Comparison of ENCODE assay signal across 26 cellular contexts in genomic region chr9:18495065-18495464, GRCh38. TPM values are rescaled to one million over a fixed set of nuclear protein-coding genes. Genes with fewer than 3 reads are reported as not detected.
"Had no signal": no experiment of that assay in that cellular context is flagged by ENCODE, and none has a peak within 500 bp of the region (broad histone marks: within the 10 kb centered on the region; RNA-seq: fewer than 3 reads in every experiment).

No MANE protein-coding gene starts in this region.

- H3K4me3 Mint-ChIP-seq: activated T-cell treated with anti-CD3 and anti-CD28 coated beads, Interleukin-2, amount 50 U/mL, for 24 hours; activated T-helper 17 cell treated with anti-CD3 and anti-CD28 coated beads, Interleukin-2, amount 50 U/mL, for 72 hours; dendritic cell treated with granulocyte-macrophage colony-stimulating factor and Interleukin-4, amounts not matched to agents 40 ng/mL and 50 ng/mL, for 4 days; endodermal cell; nephron; stimulated activated effector memory CD8-positive, alpha-beta T cell treated with anti-CD3 and anti-CD28 coated beads, Interleukin-12 subunit alpha, Interleukin-12 subunit beta, amount 100 ng/mL, for 72 hours; stimulated activated naive CD8-positive, alpha-beta T cell treated with anti-CD3 and anti-CD28 coated beads, Interleukin-15, amount 100 ng/mL, for 72 hours; type B pancreatic cell had no signal

- H3K9me3 Mint-ChIP-seq: activated T-cell treated with anti-CD3 and anti-CD28 coated beads, Interleukin-2, amount 50 U/mL, for 24 hours; activated T-helper 17 cell treated with anti-CD3 and anti-CD28 coated beads, Interleukin-2, amount 50 U/mL, for 72 hours; dendritic cell treated with granulocyte-macrophage colony-stimulating factor and Interleukin-4, amounts not matched to agents 40 ng/mL and 50 ng/mL, for 4 days; endodermal cell; stimulated activated effector memory CD8-positive, alpha-beta T cell treated with anti-CD3 and anti-CD28 coated beads, Interleukin-12 subunit alpha, Interleukin-12 subunit beta, amount 100 ng/mL, for 72 hours; stimulated activated naive CD8-positive, alpha-beta T cell treated with anti-CD3 and anti-CD28 coated beads, Interleukin-15, amount 100 ng/mL, for 72 hours had no signal

- H3K9me3 ChIP-seq: breast epithelium, esophagus muscularis mucosa, left ventricle myocardium inferior, vagina had no signal

- H3K27ac Mint-ChIP-seq: activated T-cell treated with anti-CD3 and anti-CD28 coated beads, Interleukin-2, amount 50 U/mL, for 24 hours; activated T-helper 17 cell treated with anti-CD3 and anti-CD28 coated beads, Interleukin-2, amount 50 U/mL, for 72 hours; dendritic cell treated with granulocyte-macrophage colony-stimulating factor and Interleukin-4, amounts not matched to agents 40 ng/mL and 50 ng/mL, for 4 days; endodermal cell; nephron; stimulated activated effector memory CD8-positive, alpha-beta T cell treated with anti-CD3 and anti-CD28 coated beads, Interleukin-12 subunit alpha, Interleukin-12 subunit beta, amount 100 ng/mL, for 72 hours; type B pancreatic cell had no signal

- H3K36me3 ChIP-seq: breast epithelium, esophagus muscularis mucosa, left ventricle myocardium inferior, vagina had no signal

- DNase-seq: activated CD4-positive, alpha-beta T cell treated with anti-CD3 and anti-CD28 coated beads for 4 hours; activated CD4-positive, alpha-beta T cell treated with anti-CD3 and anti-CD28 coated beads, Interleukin-2, amount 50 U/mL, for 48 hours; activated CD8-positive, alpha-beta memory T cell treated with anti-CD3 and anti-CD28 coated beads for 24 hours; activated gamma-delta T cell treated with Interleukin-2 at 50 U/mL for 16 hours; activated naive CD4-positive, alpha-beta T cell treated with anti-CD3 and anti-CD28 coated beads, Interleukin-2, amount 50 U/mL, for 16 hours; activated T-cell treated with anti-CD3 and anti-CD28 coated beads, Interleukin-2, amount 50 U/mL, for 24 hours; amniotic stem cell; central memory CD4-positive, alpha-beta T cell; endodermal cell; foreskin melanocyte; left ventricle myocardium inferior; stimulated activated CD4-positive, alpha-beta T cell treated with anti-CD3 and anti-CD28 coated beads, Interleukin-12 subunit alpha, Interleukin-12 subunit beta, amount 100 ng/mL, for 4 hours; stimulated activated CD4-positive, alpha-beta T cell treated with anti-CD3 and anti-CD28 coated beads, Interleukin-4, amount 100 ng/mL, for 24 hours; stimulated activated naive CD8-positive, alpha-beta T cell treated with anti-CD3 and anti-CD28 coated beads, Interleukin-15, amount 100 ng/mL, for 72 hours; substantia nigra had no signal

- H3K4me1 Mint-ChIP-seq: activated T-helper 17 cell treated with anti-CD3 and anti-CD28 coated beads, Interleukin-2, amount 50 U/mL, for 72 hours; stimulated activated effector memory CD8-positive, alpha-beta T cell treated with anti-CD3 and anti-CD28 coated beads, Interleukin-12 subunit alpha, Interleukin-12 subunit beta, amount 100 ng/mL, for 72 hours; stimulated activated naive CD8-positive, alpha-beta T cell treated with anti-CD3 and anti-CD28 coated beads, Interleukin-15, amount 100 ng/mL, for 72 hours had no signal

- H3K4me3 ChIP-seq: breast epithelium, esophagus muscularis mucosa, left ventricle myocardium inferior, lung, skin epidermis, vagina had no signal

- H3K27me3 ChIP-seq: breast epithelium, esophagus muscularis mucosa, vagina had no signal

- H3K27ac ChIP-seq: breast epithelium, esophagus muscularis mucosa, left ventricle myocardium inferior, vagina had no signal

- H3K27me3 Mint-ChIP-seq: activated T-cell treated with anti-CD3 and anti-CD28 coated beads, Interleukin-2, amount 50 U/mL, for 24 hours; dendritic cell treated with granulocyte-macrophage colony-stimulating factor and Interleukin-4, amounts not matched to agents 40 ng/mL and 50 ng/mL, for 4 days; stimulated activated naive CD8-positive, alpha-beta T cell treated with anti-CD3 and anti-CD28 coated beads, Interleukin-15, amount 100 ng/mL, for 72 hours; type B pancreatic cell had no signal

- H3K36me3 Mint-ChIP-seq: stimulated activated effector memory CD8-positive, alpha-beta T cell treated with anti-CD3 and anti-CD28 coated beads, Interleukin-12 subunit alpha, Interleukin-12 subunit beta, amount 100 ng/mL, for 72 hours; type B pancreatic cell had no signal

- H3K4me1 ChIP-seq: breast epithelium had no signal

RNA-seq across cellular contexts. Expression of gene ADAMTSL1, which starts 21.1 kb away (rescaled TPM):
- total RNA-seq: activated T-helper 17 cell treated with anti-CD3 and anti-CD28 coated beads, Interleukin-2, amount 50 U/mL, for 72 hours; T-helper 1 cell treated with Interleukin-12 subunit alpha and Interleukin-12 subunit beta and Interleukin-4 antibody, amounts not matched to agents 30 ng/mL and 1 ng/mL, for 36 hours had no signal
